Comparison of ENCODE assay signal across 13 cellular contexts in genomic region chr1:205169248-205169647, GRCh38. TPM values are rescaled to one million over a fixed set of nuclear protein-coding genes. Genes with fewer than 3 reads are reported as not detected.
DNase-seq lines count a peak whose midpoint lies in the region; ATAC-seq and TF ChIP-seq lines count a peak whose summit lies in the region.
"Had no signal": no experiment of that assay in that cellular context is flagged by ENCODE, and none has a peak within 500 bp of the region (broad histone marks: within the 10 kb centered on the region; RNA-seq: fewer than 3 reads in every experiment).

No MANE protein-coding gene starts in this region.

- no peaks in the 10 kb centered on the region for H3K27me3 Mint-ChIP-seq in T-helper 17 cell
- H3K27me3 Mint-ChIP-seq: CD4-positive, alpha-beta memory T cell had no signal

- H3K4me1 Mint-ChIP-seq in T-helper 17 cell: peaks cover 16% of the 10 kb centered on the region

- no peak overlapping the region for H3K23ac ChIP-seq in IMR-90 (ENCODE audit: low read depth, low read length)

- no peak overlapping the region for H4K91ac ChIP-seq in IMR-90 (ENCODE audit: insufficient read depth, low read depth, low read length)

- peaks cover 11% of the 10 kb centered on the region for H3K36me3 Mint-ChIP-seq in T-helper 17 cell (ENCODE audit: low read depth)

- no peak for TF ChIP-seq RAD21 in IMR-90 (IDR thresholded peaks at IDR 0.05; ENCODE audit: low read length)

- no peak overlapping the region for H2BK5ac ChIP-seq in IMR-90 (ENCODE audit: low read depth, low read length, poor library complexity, severe bottlenecking)

- WGBS in IMR-90 (ENCODE audit: extremely low coverage in 2 of 2, insufficient read length in 1 of 2), 2 experiments: 100% methylated on average over 1 of the region's 10 CpGs; no CpG with 5 or more reads in 1 of the 2 experiments
- 83 to 95% (median 86%) methylated on average over 10 of the region's 10 CpGs for WGBS in spleen, 5 donors

- TF ChIP-seq POLR2A in IMR-90 (IDR thresholded peaks at IDR 0.05; ENCODE audit: low read depth, low read length) (no peak), spleen (IDR thresholded peaks at IDR 0.05) (no peak), uterus (IDR thresholded peaks at IDR 0.05) (no peak)

- no peak overlapping the region for H3K9ac ChIP-seq in IMR-90 (ENCODE audit: low read depth, low read length)

- POLR2A ChIA-PET in IMR-90 (lab: Charles Lee; ENCODE audit: unreplicated experiment): no interaction called here

- no peak overlapping the region for H4K5ac ChIP-seq in IMR-90 (ENCODE audit: low read depth, low read length)

- H3K27ac ChIP-seq in IMR-90 (ENCODE audit: insufficient read depth, low read length) (no peak overlapping the region), spleen (peak overlapping the region in 6 of 8 donors; percentile 9 to 75 (median 67)), uterus (no peak overlapping the region)
- H3K27ac ChIP-seq: C4-2B had no signal

- H4K20me1 ChIP-seq in IMR-90 (ENCODE audit: insufficient read depth, low read length): no peaks in the 10 kb centered on the region

- no peak overlapping the region for H3K4me2 ChIP-seq in IMR-90 (ENCODE audit: low read depth, low read length)
- H3K4me2 ChIP-seq: A549 had no signal

- peaks cover 16% of the 10 kb centered on the region for H3K9me1 ChIP-seq in IMR-90 (ENCODE audit: insufficient read depth, low read length)

- H2AFZ ChIP-seq in IMR-90 (replicated peaks; ENCODE audit: low read length, poor library complexity): no peak overlapping the region

- intact Hi-C loops in IMR-90 (cut with micrococcal nuclease): no loop called here
- intact Hi-C loops in spleen (cut with DNase I; ENCODE audit: low total_unique reads): no loop called here
- intact Hi-C loops in uterus (cut with DNase I; ENCODE audit: low total_unique reads): no loop called here

- no peak overlapping the region for H3K18ac ChIP-seq in IMR-90 (ENCODE audit: low read depth, low read length)

- no peak overlapping the region for H3K14ac ChIP-seq in IMR-90 (replicated peaks; ENCODE audit: low read depth, low read length)

- H3K27ac Mint-ChIP-seq in T-helper 17 cell: peak overlapping the region; percentile 82

- CTCF ChIA-PET in IMR-90 (lab: Yijun Ruan, JAX): interaction anchor here (1.3 kb wide), 1 partner anchor 28 kb away, joined by 3 read pairs; no protein-coding TSS in a partner anchor

- TF ChIP-seq CTCF in IMR-90 (conservative IDR thresholded peaks at IDR 0.05; ENCODE audit: low read depth, low read length) (no peak), spleen (IDR thresholded peaks at IDR 0.05 in 8 of 11, conservative IDR thresholded peaks at IDR 0.05 in 3 of 11) (no peak), uterus (IDR thresholded peaks at IDR 0.05) (no peak)

- no peak overlapping the region for H2AK9ac ChIP-seq in IMR-90 (replicated peaks; ENCODE audit: low read depth, low read length, poor library complexity)

- no peak for ATAC-seq in IMR-90 (ENCODE audit: low read depth)
- no peak for ATAC-seq in T-helper 17 cell
- no peak for ATAC-seq in GM21423 (IDR thresholded peaks at IDR 0.05; ENCODE audit: unreplicated experiment)
- ATAC-seq: A549 had no signal

- H3K9me3 ChIP-seq in IMR-90 (ENCODE audit: control insufficient read depth, insufficient read depth, low read length): no peaks in the 10 kb centered on the region
- H3K9me3 ChIP-seq in T-helper 17 cell (ENCODE audit: control insufficient read depth, low read length, poor library complexity, severe bottlenecking): no peaks in the 10 kb centered on the region
- H3K9me3 ChIP-seq in spleen: no peaks in the 10 kb centered on the region
- no peaks in the 10 kb centered on the region for H3K9me3 ChIP-seq in uterus
- H3K9me3 ChIP-seq: A549, BE2C, HAP-1 had no signal

- no peak overlapping the region for H2AK5ac ChIP-seq in IMR-90 (ENCODE audit: low read depth, low read length)

- H3K56ac ChIP-seq in IMR-90 (ENCODE audit: extremely low read depth, insufficient read depth, low read length): no peak overlapping the region

- no peak overlapping the region for H3K4me3 Mint-ChIP-seq in T-helper 17 cell
- H3K4me3 Mint-ChIP-seq: CD4-positive, alpha-beta memory T cell had no signal

- DNase-seq in IMR-90: no peak
- DNase-seq in T-helper 17 cell: no peak
- DNase-seq in cerebellum (ENCODE audit: low spot score): peak; percentile 26
- DNase-seq in spleen: no peak
- no peak for DNase-seq in stimulated activated CD4-positive, alpha-beta T cell treated with anti-CD3 and anti-CD28 coated beads, Interleukin-4, amount 100 ng/mL, for 1 hour
- no peak for DNase-seq in uterus
- DNase-seq: BE2C; CD4-positive, alpha-beta memory T cell; DMS79 had no signal

- H3K4ac ChIP-seq in IMR-90 (ENCODE audit: low read depth, low read length): 0 out of 2 replicates have a peak overlapping the region, but pooled peaks have one; percentile 7

- no TSS peak for BruUV-seq in IMR-90 (replicated peaks; lab: Mats Ljungman, UMichigan)

- peaks cover 14% of the 10 kb centered on the region for H3K36me3 ChIP-seq in IMR-90 (ENCODE audit: control insufficient read depth, insufficient read depth, low read length)
- H3K36me3 ChIP-seq in spleen: peaks cover 0 to 92% (median 36%) of the 10 kb centered on the region in 6 donors
- no peaks in the 10 kb centered on the region for H3K36me3 ChIP-seq in uterus
- H3K36me3 ChIP-seq: BE2C had no signal

- H3K79me1 ChIP-seq in IMR-90 (ENCODE audit: low read depth in 1 of 2, low read length in 2 of 2): peaks cover 24 to 71% of the 10 kb centered on the region in 2 experiments

- H3K4me1 ChIP-seq in IMR-90 (ENCODE audit: control insufficient read depth, insufficient read depth, low read length) (peaks cover 5% of the 10 kb centered on the region), spleen (peaks cover 0 to 36% (median 14%) of the 10 kb centered on the region in 6 donors), uterus (no peaks in the 10 kb centered on the region)
- H3K4me1 ChIP-seq: BE2C, HAP-1 had no signal

- H4K8ac ChIP-seq in IMR-90 (ENCODE audit: low read depth in 2 of 2, low read length in 2 of 2): no peak overlapping the region

- H3K4me3 ChIP-seq in IMR-90 (ENCODE audit: insufficient read depth, low read depth, low read length) (no peak overlapping the region), spleen (no peak overlapping the region), uterus (no peak overlapping the region)
- H3K4me3 ChIP-seq: A549, HAP-1 had no signal

- dilution Hi-C loops in IMR-90 (cut with HindIII; ENCODE audit: low sequenced_read_pairs, unreplicated experiment): no loop called here

- H3K27me3 ChIP-seq in IMR-90 (ENCODE audit: control insufficient read depth, insufficient read depth, low read length) (no peaks in the 10 kb centered on the region), spleen (replicated peaks in 1 of 7) (no peaks in the 10 kb centered on the region), uterus (no peaks in the 10 kb centered on the region)
- H3K27me3 ChIP-seq: BE2C had no signal

- H2BK15ac ChIP-seq in IMR-90 (ENCODE audit: low read depth, low read length): no peak overlapping the region

- in situ Hi-C loops in IMR-90 (cut with MboI; ENCODE audit: low sequenced_read_pairs): no loop called here

- H2BK20ac ChIP-seq in IMR-90 (ENCODE audit: low read depth, low read length): no peak overlapping the region

- no peak overlapping the region for H2BK120ac ChIP-seq in IMR-90 (ENCODE audit: low read depth, low read length)

TF ChIP-seq in IMR-90, 13 proteins besides CTCF, POLR2A, EP300 and RAD21 (continues in another document):
- TF ChIP-seq MAZ (IDR thresholded peaks at IDR 0.05; ENCODE audit: borderline replicate concordance, low read depth, low read length) (no peak), MAFK (IDR thresholded peaks at IDR 0.05; ENCODE audit: low read depth, low read length) (no peak), USF2 (IDR thresholded peaks at IDR 0.05; ENCODE audit: low read depth, low read length) (no peak), FOS (IDR thresholded peaks at IDR 0.05; ENCODE audit: low read depth, low read length) (no peak), SMC3 (IDR thresholded peaks at IDR 0.05; ENCODE audit: low read depth, low read length) (no peak), NFE2L2 (IDR thresholded peaks at IDR 0.05; ENCODE audit: low read depth, low read length) (no peak)

RNA-seq across cellular contexts. Expression of gene DSTYK, which starts 42.3 kb away (rescaled TPM):
- 18.3 and 19.2 TPM in 2 replicates for total RNA-seq in IMR-90 (2012; rRNA removed)
- polyA plus RNA-seq in IMR-90 (2012; rRNA removed): 7.2 and 8.0 TPM in 2 replicates
- 2.9 and 3.2 TPM in 2 replicates for polyA plus RNA-seq in IMR-90 (2012; cell fraction: cytosol; rRNA removed)
- polyA plus RNA-seq in IMR-90 (2012; cell fraction: nucleus; rRNA removed; ENCODE audit: low replicate concordance): 1.8 and 5.1 TPM in 2 replicates
- total RNA-seq in T-helper 17 cell: 10 to 100 TPM; 10.5 to 13.5 TPM
- total RNA-seq in cerebellum: 23.3 TPM
- 10 to 100 TPM; 12.8 to 24.3 (median 18.2) TPM for total RNA-seq in spleen
- 1 to 10 TPM; 2.2 to 5.0 (median 2.3) TPM for polyA plus RNA-seq in spleen
- 10 to 100 TPM in 2 of 4 donors, 1 to 10 TPM in 2; 7.9 to 26.9 (median 14.4) TPM for total RNA-seq in uterus

RNA-seq across cellular contexts. Expression of gene RBBP5, which starts 47.5 kb away (rescaled TPM):
- 33.9 and 37.5 TPM in 2 replicates for total RNA-seq in IMR-90 (2012; rRNA removed)
- polyA plus RNA-seq in IMR-90 (2012; rRNA removed): 6.2 and 7.3 TPM in 2 replicates
- 1.5 and 1.7 TPM in 2 replicates for polyA plus RNA-seq in IMR-90 (2012; cell fraction: cytosol; rRNA removed)
- 0.73 and 3.4 TPM in 2 replicates for polyA plus RNA-seq in IMR-90 (2012; cell fraction: nucleus; rRNA removed; ENCODE audit: low replicate concordance)
- 10 to 100 TPM; 13.3 to 15.3 TPM for total RNA-seq in T-helper 17 cell
- 18.4 TPM for total RNA-seq in cerebellum
- total RNA-seq in spleen: 10 to 100 TPM; 16.7 to 23.4 (median 18.3) TPM
- 1 to 10 TPM; 4.2 to 7.5 (median 4.6) TPM for polyA plus RNA-seq in spleen
- total RNA-seq in uterus: 10 to 100 TPM in 3 of 4 donors, 1 to 10 TPM in 1; 4.9 to 33.7 (median 24.7) TPM

RNA-seq across cellular contexts. Expression of gene TMCC2, which starts 58.5 kb away (rescaled TPM):
- total RNA-seq in IMR-90 (2012; rRNA removed) (2.0 and 2.2 TPM in 2 replicates), T-helper 17 cell (10 to 100 TPM in 1 of 2 donors, under 1 TPM in 1; 0.65 to 10.2 TPM), cerebellum (18.7 TPM), spleen (100 to 1,000 TPM in 1 of 7 donors, 10 to 100 TPM in 3, 1 to 10 TPM in 3; 2.9 to 146 (median 11.3) TPM), uterus (1 to 10 TPM; 2.4 to 6.1 (median 5.3) TPM)
- polyA plus RNA-seq in IMR-90 (2012; rRNA removed) (4.2 and 4.6 TPM in 2 replicates), spleen (10 to 100 TPM in 1 of 3 donors, 1 to 10 TPM in 1, under 1 TPM in 1; 0.74 to 11.9 (median 1.2) TPM)
- 4.5 and 5.0 TPM in 2 replicates for polyA plus RNA-seq in IMR-90 (2012; cell fraction: cytosol; rRNA removed)
- 4.4 and 7.7 TPM in 2 replicates for polyA plus RNA-seq in IMR-90 (2012; cell fraction: nucleus; rRNA removed; ENCODE audit: low replicate concordance)

Comparison
In these comparisons a context has a peak if more than half of its experiments do, and no peak if none do; other contexts are left out.
1. H3K27ac ChIP-seq: peak in spleen (6 of 8); none in IMR-90 (single experiment) and uterus (0 of 2).